ENCODE assay signal across 25 cellular contexts in the genomic region with DNA sequence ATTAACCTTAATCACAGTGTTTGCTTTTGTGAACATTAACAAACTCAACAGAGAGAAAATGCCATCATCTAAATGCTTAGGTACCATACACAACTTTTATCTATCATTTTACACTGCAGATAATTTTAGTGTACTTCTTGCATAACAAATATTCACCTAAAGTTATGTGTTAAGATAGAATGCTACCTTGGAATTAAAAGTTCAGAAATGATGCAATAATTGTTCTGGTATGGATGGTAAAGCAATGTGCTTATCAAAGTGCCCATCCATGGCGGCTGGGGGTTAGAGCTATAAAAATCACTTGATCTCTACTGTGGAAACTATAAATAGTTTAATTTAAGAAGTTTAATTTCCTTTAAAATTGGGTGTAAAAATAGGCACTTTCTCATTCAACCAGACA.
"Had no signal": no experiment of that assay in that cellular context is flagged by ENCODE, and none has a peak within 500 bp of the region (broad histone marks: within the 10 kb centered on the region; RNA-seq: fewer than 3 reads in every experiment).

No MANE protein-coding gene starts in this region.

- FAIRE-seq: bronchial epithelial cell, TTC549 had no signal

- H3K9me3 Mint-ChIP-seq: activated naive CD8-positive, alpha-beta T cell treated with anti-CD3 and anti-CD28 coated beads, Interleukin-2, amount 10 ng/mL, durations not matched to agents 7 days and 5 days; activated T-helper 1 cell treated with anti-CD3 and anti-CD28 coated beads, Interleukin-12 subunit alpha, Interleukin-12 subunit beta, Interleukin-2, Interleukin-4 antibody, amounts not matched to agents 30 ng/mL and 10 ng/mL and 1 ng/mL, durations not matched to agents 14 hours and 24 hours and 36 hours; endodermal cell; nephron had no signal

- H3K27ac Mint-ChIP-seq: activated naive CD8-positive, alpha-beta T cell treated with anti-CD3 and anti-CD28 coated beads, Interleukin-2, amount 10 ng/mL, durations not matched to agents 7 days and 5 days; endodermal cell; nephron had no signal

- H3K4me1 ChIP-seq: colonic mucosa, esophagus squamous epithelium, prostate gland, upper lobe of right lung had no signal

- H3K27me3 Mint-ChIP-seq: activated naive CD8-positive, alpha-beta T cell treated with anti-CD3 and anti-CD28 coated beads, Interleukin-2, amount 10 ng/mL, durations not matched to agents 7 days and 5 days had no signal

- H3K4me3 Mint-ChIP-seq: activated naive CD8-positive, alpha-beta T cell treated with anti-CD3 and anti-CD28 coated beads, Interleukin-2, amount 10 ng/mL, durations not matched to agents 7 days and 5 days; activated T-helper 1 cell treated with anti-CD3 and anti-CD28 coated beads, Interleukin-12 subunit alpha, Interleukin-12 subunit beta, Interleukin-2, Interleukin-4 antibody, amounts not matched to agents 30 ng/mL and 10 ng/mL and 1 ng/mL, durations not matched to agents 14 hours and 24 hours and 36 hours; endodermal cell; nephron had no signal

- H3K9me3 ChIP-seq: colonic mucosa, esophagus squamous epithelium, gastrocnemius medialis, left ventricle myocardium inferior, neutrophil, ovary, prostate gland, spleen, upper lobe of right lung had no signal

- DNase-seq: activated CD4-positive, alpha-beta T cell treated with anti-CD3 and anti-CD28 coated beads, Interleukin-2, amount 50 U/mL, for 48 hours; activated CD4-positive, CD25-positive, alpha-beta regulatory T cell treated with anti-CD3 and anti-CD28 coated beads, Interleukin-2, amount 50 U/mL, for 72 hours; activated CD8-positive, alpha-beta memory T cell treated with anti-CD3 and anti-CD28 coated beads, Interleukin-2, amount 50 U/mL, for 48 hours; activated naive CD8-positive, alpha-beta T cell treated with anti-CD3 and anti-CD28 coated beads, Interleukin-2, amount 10 ng/mL, durations not matched to agents 7 days and 5 days; amygdala; colonic mucosa; endodermal cell; esophagus squamous epithelium; gastrocnemius medialis; hippocampal formation; left ventricle myocardium inferior; ovary; spleen; stimulated activated CD4-positive, alpha-beta T cell treated with anti-CD3 and anti-CD28 coated beads, Interleukin-4, amount 100 ng/mL, for 1 hour; stimulated activated naive CD4-positive, alpha-beta T cell; SW 1271; upper lobe of right lung; WERI-Rb-1 had no signal

- H3K4me1 Mint-ChIP-seq: endodermal cell, nephron had no signal

- H3K4me3 ChIP-seq: colonic mucosa, esophagus squamous epithelium, gastrocnemius medialis, left ventricle myocardium inferior, ovary, prostate gland, SK-N-MC, spleen, upper lobe of right lung had no signal

- H3K27me3 ChIP-seq: colonic mucosa, esophagus squamous epithelium, gastrocnemius medialis, neutrophil, ovary, spleen, upper lobe of right lung had no signal

- H3K27ac ChIP-seq: colonic mucosa, esophagus squamous epithelium, gastrocnemius medialis, left ventricle myocardium inferior, neutrophil, ovary, prostate gland, SK-N-MC, spleen, upper lobe of right lung, WERI-Rb-1 had no signal

- ATAC-seq: gastrocnemius medialis, upper lobe of right lung had no signal

- H3K36me3 ChIP-seq: colonic mucosa, ovary, prostate gland, WERI-Rb-1 had no signal
